Comparison of ENCODE assay signal across 9 cellular contexts in genomic region chr4:142402925-142403324, GRCh38.
DNase-seq lines count a peak whose midpoint lies in the region; ATAC-seq and TF ChIP-seq lines count a peak whose summit lies in the region.
"Had no signal": no experiment of that assay in that cellular context is flagged by ENCODE, and none has a peak within 500 bp of the region (broad histone marks: within the 10 kb centered on the region; RNA-seq: fewer than 3 reads in every experiment).

No MANE protein-coding gene starts in this region.

- CTCF ChIA-PET in WTC11 (lab: Charles Lee): no interaction called here

- peaks cover 42% of the 10 kb centered on the region for H3K36me3 Mint-ChIP-seq in HFFc6 (ENCODE audit: low read depth)
- no peaks in the 10 kb centered on the region for H3K36me3 Mint-ChIP-seq in WTC11

- H3K4me3 ChIP-seq in fibroblast of mammary gland (ENCODE audit: control insufficient read depth, low read depth, low read length) (no peak overlapping the region), skeletal muscle tissue (ENCODE audit: low read length in 3 of 3) (peak overlapping the region; percentile 16 to 48 (median 38)), gastroesophageal sphincter (no peak overlapping the region)

- H3K9me3 Mint-ChIP-seq in HFFc6 (no peaks in the 10 kb centered on the region), WTC11 (no peaks in the 10 kb centered on the region)

- H3K27ac Mint-ChIP-seq in HFFc6: peak overlapping the region; percentile 78
- peak overlapping the region; percentile 42 for H3K27ac Mint-ChIP-seq in WTC11

- H3K4me1 ChIP-seq in skeletal muscle tissue (ENCODE audit: control insufficient read depth in 3 of 3, insufficient read depth in 3 of 3, low read length in 3 of 3) (peaks cover 14 to 21% (median 19%) of the 10 kb centered on the region in 3 donors), gastroesophageal sphincter (peaks cover 0 to 37% (median 6%) of the 10 kb centered on the region in 3 donors)

- POLR2A ChIA-PET in WTC11 (lab: Charles Lee): no interaction called here

- peak; percentile 30 for DNase-seq in HFFc6
- no peak for DNase-seq in WTC11 (ENCODE audit: low spot score)
- peak; percentile 55 for DNase-seq in fibroblast of mammary gland (ENCODE audit: low read depth)
- DNase-seq in DMS153 (lab: John Stamatoyannopoulos, UW): no peak
- no peak for DNase-seq in LoVo (ENCODE audit: low spot score)
- DNase-seq: NCI-H82; stimulated activated CD4-positive, alpha-beta T cell treated with anti-CD3 and anti-CD28 coated beads, Interleukin-12 subunit alpha, Interleukin-12 subunit beta, amount 100 ng/mL, for 4 hours had no signal

- H3K4me3 Mint-ChIP-seq in HFFc6 (peak overlapping the region; percentile 97), WTC11 (no peak overlapping the region)

- H3K4me1 Mint-ChIP-seq in HFFc6 (ENCODE audit: low read depth) (peaks cover 69% of the 10 kb centered on the region), WTC11 (peaks cover 68% of the 10 kb centered on the region)

- H3K36me3 ChIP-seq in skeletal muscle tissue (ENCODE audit: control insufficient read depth in 3 of 3, insufficient read depth in 3 of 3, low read length in 3 of 3) (no peaks in the 10 kb centered on the region), gastroesophageal sphincter (no peaks in the 10 kb centered on the region)

- H3K27me3 Mint-ChIP-seq in HFFc6 (ENCODE audit: insufficient read depth) (peaks cover 3% of the 10 kb centered on the region), WTC11 (ENCODE audit: low read depth) (no peaks in the 10 kb centered on the region)

- no peak for TF ChIP-seq EP300 in gastroesophageal sphincter (IDR thresholded peaks at IDR 0.05)

- peak overlapping the region in 2 of 3 donors; percentile 33 to 72 for H3K9ac ChIP-seq in skeletal muscle tissue (ENCODE audit: low read depth in 1 of 3, low read length in 3 of 3)

- WGBS in gastroesophageal sphincter (ENCODE audit: low coverage in 1 of 2), 2 donors: 86 to 89% methylated on average over 1 of the region's 2 CpGs

- H3K27ac ChIP-seq in skeletal muscle tissue (ENCODE audit: low read depth, low read length) (peak overlapping the region; percentile 76), gastroesophageal sphincter (peak overlapping the region in 1 of 4 donors; percentile 3)

- TF ChIP-seq CTCF in HFFc6 (IDR thresholded peaks at IDR 0.05) (no peak), WTC11 (IDR thresholded peaks at IDR 0.05) (no peak), fibroblast of mammary gland (conservative IDR thresholded peaks at IDR 0.05; ENCODE audit: control insufficient read depth, insufficient read depth, low read depth, low read length) (no peak), gastroesophageal sphincter (IDR thresholded peaks at IDR 0.05) (no peak)

- ATAC-seq in WTC11 (no peak), gastroesophageal sphincter (no peak)

- H3K9me3 ChIP-seq in skeletal muscle tissue (ENCODE audit: control insufficient read depth in 3 of 3, low read length in 3 of 3) (no peaks in the 10 kb centered on the region), gastroesophageal sphincter (no peaks in the 10 kb centered on the region)

- TF ChIP-seq POLR2A in gastroesophageal sphincter (IDR thresholded peaks at IDR 0.05): no peak

- H3K27me3 ChIP-seq in skeletal muscle tissue (ENCODE audit: control insufficient read depth in 3 of 3, insufficient read depth in 3 of 3, low read length in 3 of 3) (no peaks in the 10 kb centered on the region), gastroesophageal sphincter (no peaks in the 10 kb centered on the region)

TF ChIP-seq in WTC11, 78 proteins besides CTCF, POLR2A, EP300 and RAD21 (continues in another document):
- TF ChIP-seq, protein P1, sequence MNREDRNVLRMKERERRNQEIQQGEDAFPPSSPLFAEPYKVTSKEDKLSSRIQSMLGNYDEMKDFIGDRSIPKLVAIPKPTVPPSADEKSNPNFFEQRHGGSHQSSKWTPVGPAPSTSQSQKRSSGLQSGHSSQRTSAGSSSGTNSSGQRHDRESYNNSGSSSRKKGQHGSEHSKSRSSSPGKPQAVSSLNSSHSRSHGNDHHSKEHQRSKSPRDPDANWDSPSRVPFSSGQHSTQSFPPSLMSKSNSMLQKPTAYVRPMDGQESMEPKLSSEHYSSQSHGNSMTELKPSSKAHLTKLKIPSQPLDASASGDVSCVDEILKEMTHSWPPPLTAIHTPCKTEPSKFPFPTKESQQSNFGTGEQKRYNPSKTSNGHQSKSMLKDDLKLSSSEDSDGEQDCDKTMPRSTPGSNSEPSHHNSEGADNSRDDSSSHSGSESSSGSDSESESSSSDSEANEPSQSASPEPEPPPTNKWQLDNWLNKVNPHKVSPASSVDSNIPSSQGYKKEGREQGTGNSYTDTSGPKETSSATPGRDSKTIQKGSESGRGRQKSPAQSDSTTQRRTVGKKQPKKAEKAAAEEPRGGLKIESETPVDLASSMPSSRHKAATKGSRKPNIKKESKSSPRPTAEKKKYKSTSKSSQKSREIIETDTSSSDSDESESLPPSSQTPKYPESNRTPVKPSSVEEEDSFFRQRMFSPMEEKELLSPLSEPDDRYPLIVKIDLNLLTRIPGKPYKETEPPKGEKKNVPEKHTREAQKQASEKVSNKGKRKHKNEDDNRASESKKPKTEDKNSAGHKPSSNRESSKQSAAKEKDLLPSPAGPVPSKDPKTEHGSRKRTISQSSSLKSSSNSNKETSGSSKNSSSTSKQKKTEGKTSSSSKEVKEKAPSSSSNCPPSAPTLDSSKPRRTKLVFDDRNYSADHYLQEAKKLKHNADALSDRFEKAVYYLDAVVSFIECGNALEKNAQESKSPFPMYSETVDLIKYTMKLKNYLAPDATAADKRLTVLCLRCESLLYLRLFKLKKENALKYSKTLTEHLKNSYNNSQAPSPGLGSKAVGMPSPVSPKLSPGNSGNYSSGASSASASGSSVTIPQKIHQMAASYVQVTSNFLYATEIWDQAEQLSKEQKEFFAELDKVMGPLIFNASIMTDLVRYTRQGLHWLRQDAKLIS (CRISPR knock-in tag; IDR thresholded peaks at IDR 0.05; ENCODE audit: borderline replicate concordance): no peak
- TF ChIP-seq TCF7 (CRISPR knock-in tag; IDR thresholded peaks at IDR 0.05; ENCODE audit: low read depth): no peak
- TF ChIP-seq FOXJ3 (CRISPR knock-in tag; IDR thresholded peaks at IDR 0.05; ENCODE audit: borderline replicate concordance): no peak
- no peak for TF ChIP-seq AR (CRISPR knock-in tag; IDR thresholded peaks at IDR 0.05)
- no peak for TF ChIP-seq CREM (CRISPR knock-in tag; IDR thresholded peaks at IDR 0.05)
- TF ChIP-seq ETV6 (CRISPR knock-in tag; IDR thresholded peaks at IDR 0.05): no peak
- no peak for TF ChIP-seq SMAD3 (CRISPR knock-in tag; IDR thresholded peaks at IDR 0.05; ENCODE audit: borderline replicate concordance)
- TF ChIP-seq, protein P2, sequence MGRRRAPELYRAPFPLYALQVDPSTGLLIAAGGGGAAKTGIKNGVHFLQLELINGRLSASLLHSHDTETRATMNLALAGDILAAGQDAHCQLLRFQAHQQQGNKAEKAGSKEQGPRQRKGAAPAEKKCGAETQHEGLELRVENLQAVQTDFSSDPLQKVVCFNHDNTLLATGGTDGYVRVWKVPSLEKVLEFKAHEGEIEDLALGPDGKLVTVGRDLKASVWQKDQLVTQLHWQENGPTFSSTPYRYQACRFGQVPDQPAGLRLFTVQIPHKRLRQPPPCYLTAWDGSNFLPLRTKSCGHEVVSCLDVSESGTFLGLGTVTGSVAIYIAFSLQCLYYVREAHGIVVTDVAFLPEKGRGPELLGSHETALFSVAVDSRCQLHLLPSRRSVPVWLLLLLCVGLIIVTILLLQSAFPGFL (CRISPR knock-in tag; IDR thresholded peaks at IDR 0.05; ENCODE audit: borderline replicate concordance): no peak
- TF ChIP-seq ZBTB21 (CRISPR knock-in tag; IDR thresholded peaks at IDR 0.05; ENCODE audit: borderline replicate concordance): no peak
- no peak for TF ChIP-seq MYBL2 (CRISPR knock-in tag; IDR thresholded peaks at IDR 0.05)
- no peak for TF ChIP-seq E2F4 (CRISPR knock-in tag; IDR thresholded peaks at IDR 0.05; ENCODE audit: borderline replicate concordance, low read depth)
- TF ChIP-seq, protein P3, sequence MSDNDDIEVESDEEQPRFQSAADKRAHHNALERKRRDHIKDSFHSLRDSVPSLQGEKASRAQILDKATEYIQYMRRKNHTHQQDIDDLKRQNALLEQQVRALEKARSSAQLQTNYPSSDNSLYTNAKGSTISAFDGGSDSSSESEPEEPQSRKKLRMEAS (CRISPR knock-in tag; IDR thresholded peaks at IDR 0.05): no peak
- TF ChIP-seq ZNF416 (CRISPR knock-in tag; IDR thresholded peaks at IDR 0.05): no peak
- TF ChIP-seq SP1 (CRISPR knock-in tag; conservative IDR thresholded peaks at IDR 0.05): no peak
- no peak for TF ChIP-seq ZNF121 (CRISPR knock-in tag; IDR thresholded peaks at IDR 0.05)
- no peak for TF ChIP-seq GTF2I (CRISPR knock-in tag; conservative IDR thresholded peaks at IDR 0.05)

Comparison
In these comparisons a context has a peak if more than half of its experiments do, and no peak if none do; other contexts are left out.
1. DNase-seq: peak in HFFc6 (single experiment) and fibroblast of mammary gland (single experiment); none in WTC11 (single experiment), DMS153 (single experiment) and LoVo (single experiment).
2. H3K4me3 ChIP-seq: peak in skeletal muscle tissue (3 of 3); none in fibroblast of mammary gland (single experiment) and gastroesophageal sphincter (0 of 2).